Comparison of ENCODE assay signal across 2 cellular contexts in genomic region chr4:101649790-101650450, GRCh38.
TF ChIP-seq lines count a peak whose summit lies in the region.

No MANE protein-coding gene starts in this region.

TF ChIP-seq in SK-N-SH treated with all-trans-retinoic acid at 6 μM for 48 hours, 23 proteins besides CTCF, POLR2A, EP300 and RAD21 (continued from another document):
- TF ChIP-seq ZNF70 (CRISPR knock-in tag; IDR thresholded peaks at IDR 0.05) (no peak), PPARA (CRISPR knock-in tag; IDR thresholded peaks at IDR 0.05; ENCODE audit: borderline replicate concordance) (no peak), TSHZ2 (CRISPR knock-in tag; IDR thresholded peaks at IDR 0.05) (no peak), TCF4 (CRISPR knock-in tag; IDR thresholded peaks at IDR 0.05; ENCODE audit: borderline replicate concordance) (no peak), RARB (CRISPR knock-in tag; IDR thresholded peaks at IDR 0.05) (no peak), GLIS3 (CRISPR knock-in tag; IDR thresholded peaks at IDR 0.05) (no peak), ISL1 (CRISPR knock-in tag; IDR thresholded peaks at IDR 0.05) (no peak), OSR1 (CRISPR knock-in tag; IDR thresholded peaks at IDR 0.05) (no peak), ESRRG (CRISPR knock-in tag; IDR thresholded peaks at IDR 0.05) (no peak), ZNF565 (CRISPR knock-in tag; conservative IDR thresholded peaks at IDR 0.05; ENCODE audit: low read depth) (no peak), ARNTL (CRISPR knock-in tag; IDR thresholded peaks at IDR 0.05; ENCODE audit: borderline replicate concordance, low read depth) (no peak)
- TF ChIP-seq, protein P1, sequence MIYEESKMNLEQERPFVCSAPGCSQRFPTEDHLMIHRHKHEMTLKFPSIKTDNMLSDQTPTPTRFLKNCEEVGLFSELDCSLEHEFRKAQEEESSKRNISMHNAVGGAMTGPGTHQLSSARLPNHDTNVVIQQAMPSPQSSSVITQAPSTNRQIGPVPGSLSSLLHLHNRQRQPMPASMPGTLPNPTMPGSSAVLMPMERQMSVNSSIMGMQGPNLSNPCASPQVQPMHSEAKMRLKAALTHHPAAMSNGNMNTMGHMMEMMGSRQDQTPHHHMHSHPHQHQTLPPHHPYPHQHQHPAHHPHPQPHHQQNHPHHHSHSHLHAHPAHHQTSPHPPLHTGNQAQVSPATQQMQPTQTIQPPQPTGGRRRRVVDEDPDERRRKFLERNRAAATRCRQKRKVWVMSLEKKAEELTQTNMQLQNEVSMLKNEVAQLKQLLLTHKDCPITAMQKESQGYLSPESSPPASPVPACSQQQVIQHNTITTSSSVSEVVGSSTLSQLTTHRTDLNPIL (CRISPR knock-in tag; IDR thresholded peaks at IDR 0.05; ENCODE audit: low read depth) = no peak

TF ChIP-seq in SK-N-SH, 30 proteins besides CTCF, POLR2A, EP300 and RAD21 (continued from another document):
- TF ChIP-seq FOSL2 (IDR thresholded peaks at IDR 0.05; ENCODE audit: borderline replicate concordance, low read depth) (no peak), NFIC (IDR thresholded peaks at IDR 0.05; ENCODE audit: borderline replicate concordance) (no peak), NRF1 (IDR thresholded peaks at IDR 0.05; ENCODE audit: low read depth, low read length) (no peak), FOXM1 (IDR thresholded peaks at IDR 0.05; ENCODE audit: low read depth) (no peak)
- TF ChIP-seq, protein P2, sequence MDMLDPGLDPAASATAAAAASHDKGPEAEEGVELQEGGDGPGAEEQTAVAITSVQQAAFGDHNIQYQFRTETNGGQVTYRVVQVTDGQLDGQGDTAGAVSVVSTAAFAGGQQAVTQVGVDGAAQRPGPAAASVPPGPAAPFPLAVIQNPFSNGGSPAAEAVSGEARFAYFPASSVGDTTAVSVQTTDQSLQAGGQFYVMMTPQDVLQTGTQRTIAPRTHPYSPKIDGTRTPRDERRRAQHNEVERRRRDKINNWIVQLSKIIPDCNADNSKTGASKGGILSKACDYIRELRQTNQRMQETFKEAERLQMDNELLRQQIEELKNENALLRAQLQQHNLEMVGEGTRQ (IDR thresholded peaks at IDR 0.05; ENCODE audit: borderline replicate concordance, low read depth, low read length) = no peak
